In the genomic region with DNA sequence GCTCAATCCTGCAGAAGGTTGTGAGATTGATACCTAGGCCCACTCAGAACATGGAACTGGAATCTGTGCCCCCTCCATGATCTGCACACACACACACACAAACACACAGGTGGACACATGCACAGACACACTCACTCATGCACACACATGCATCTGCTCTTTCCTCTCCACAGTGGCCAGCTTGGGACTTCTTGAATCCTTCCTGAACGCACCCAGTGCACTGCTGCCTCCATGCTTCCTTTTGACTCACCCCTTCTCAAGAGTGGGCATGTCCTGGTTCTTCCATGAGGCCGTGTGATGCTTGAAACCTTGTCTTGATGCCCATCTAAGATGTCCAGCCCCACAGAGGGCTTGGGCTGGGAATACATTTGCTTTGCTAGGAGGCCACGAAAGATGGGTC, we compare ENCODE assay signal across 28 cellular contexts.
"Had no signal": no experiment of that assay in that cellular context is flagged by ENCODE, and none has a peak within 500 bp of the region (broad histone marks: within the 10 kb centered on the region; RNA-seq: fewer than 3 reads in every experiment).

No MANE protein-coding gene starts in this region.

- H3K27ac Mint-ChIP-seq: mesothelial cell of epicardium; nephron; neural progenitor cell; progenitor cell of endocrine pancreas; stimulated activated memory B cell treated with anti-CD40 and anti-IgM and Interleukin-4, amounts not matched to agents 10 μg/mL and 1 μg/mL and 100 μg/mL, for 72 hours; stimulated activated naive CD8-positive, alpha-beta T cell treated with anti-CD3 and anti-CD28 coated beads, Interleukin-15, amount 100 ng/mL, for 72 hours had no signal

- H3K9me3 ChIP-seq: left lung, lower lobe of right lung, ovary, right atrium auricular region, right lobe of liver, tibial nerve, uterus had no signal

- H3K4me3 Mint-ChIP-seq: immature natural killer cell; mesothelial cell of epicardium; naive B cell; nephron; neural progenitor cell; stimulated activated memory B cell treated with anti-CD40 and anti-IgM and Interleukin-4, amounts not matched to agents 10 μg/mL and 1 μg/mL and 100 μg/mL, for 72 hours; stimulated activated naive CD8-positive, alpha-beta T cell treated with anti-CD3 and anti-CD28 coated beads, Interleukin-15, amount 100 ng/mL, for 72 hours; type B pancreatic cell had no signal

- H3K4me3 ChIP-seq: left lung, lower lobe of right lung, neural progenitor cell, ovary, right atrium auricular region, right lobe of liver, smooth muscle cell, tibial nerve, uterus had no signal

- H3K9me3 Mint-ChIP-seq: immature natural killer cell, mesothelial cell of epicardium, nephron, neural progenitor cell, type B pancreatic cell had no signal

- ATAC-seq: left colon; left lung; lower lobe of right lung; right lobe of liver; stimulated activated memory B cell treated with anti-CD40 and anti-IgM and Interleukin-4, amounts not matched to agents 10 μg/mL and 1 μg/mL and 100 μg/mL, for 72 hours; stimulated activated naive CD8-positive, alpha-beta T cell treated with anti-CD3 and anti-CD28 coated beads, Interleukin-15, amount 100 ng/mL, for 72 hours had no signal

- DNase-seq: hypothalamus; immature natural killer cell; kidney; left colon; left lung; lower lobe of right lung; mammary epithelial cell; mesenchymal stem cell; naive B cell; ovary; right lobe of liver; stimulated activated CD4-positive, alpha-beta T cell treated with anti-CD3 and anti-CD28 coated beads, Interleukin-1b, Interleukin-23, amount 100 ng/mL, for 48 hours; stimulated activated CD4-positive, alpha-beta T cell treated with anti-CD3 and anti-CD28 coated beads, Interleukin-2, amount 100 ng/mL, for 48 hours; stimulated activated CD4-positive, alpha-beta T cell treated with anti-CD3 and anti-CD28 coated beads, Interleukin-4, amount 100 ng/mL, for 4 hours; stimulated activated CD8-positive, alpha-beta memory T cell treated with anti-CD3 and anti-CD28 coated beads, Interleukin-4, amount 100 ng/mL, for 48 hours; stimulated activated naive CD4-positive, alpha-beta T cell treated with Interleukin-2 at 50 U/mL for 16 hours; stimulated activated naive CD8-positive, alpha-beta T cell treated with anti-CD3 and anti-CD28 coated beads, Interleukin-15, amount 100 ng/mL, for 72 hours; substantia nigra; uterus had no signal

- H3K36me3 Mint-ChIP-seq: immature natural killer cell; mesothelial cell of epicardium; neural progenitor cell; stimulated activated memory B cell treated with anti-CD40 and anti-IgM and Interleukin-4, amounts not matched to agents 10 μg/mL and 1 μg/mL and 100 μg/mL, for 72 hours; type B pancreatic cell had no signal

- H3K27me3 ChIP-seq: left lung, neural progenitor cell, ovary, right atrium auricular region, right lobe of liver, tibial nerve, uterus had no signal

- H3K36me3 ChIP-seq: left lung, lower lobe of right lung, neural progenitor cell, ovary, right atrium auricular region, right lobe of liver, tibial nerve, uterus had no signal

- H3K27me3 Mint-ChIP-seq: naive B cell; stimulated activated memory B cell treated with anti-CD40 and anti-IgM and Interleukin-4, amounts not matched to agents 10 μg/mL and 1 μg/mL and 100 μg/mL, for 72 hours; stimulated activated naive CD8-positive, alpha-beta T cell treated with anti-CD3 and anti-CD28 coated beads, Interleukin-15, amount 100 ng/mL, for 72 hours; type B pancreatic cell had no signal

- H3K27ac ChIP-seq: left lung, lower lobe of right lung, neural progenitor cell, ovary, right atrium auricular region, right lobe of liver, tibial nerve, uterus had no signal

- H3K4me1 Mint-ChIP-seq: mesothelial cell of epicardium; nephron; neural progenitor cell; stimulated activated memory B cell treated with anti-CD40 and anti-IgM and Interleukin-4, amounts not matched to agents 10 μg/mL and 1 μg/mL and 100 μg/mL, for 72 hours; stimulated activated naive CD8-positive, alpha-beta T cell treated with anti-CD3 and anti-CD28 coated beads, Interleukin-15, amount 100 ng/mL, for 72 hours had no signal

- H3K4me1 ChIP-seq: left lung, lower lobe of right lung, neural progenitor cell, right atrium auricular region, right lobe of liver, tibial nerve, uterus had no signal
